Comparison of ENCODE assay signal across 1 cellular context in genomic region chr17:43971436-43971835, GRCh38.
TF ChIP-seq lines count a peak whose summit lies in the region.

No MANE protein-coding gene starts in this region.

TF ChIP-seq in K562, 482 proteins besides CTCF, POLR2A, EP300 and RAD21:
- TF ChIP-seq ZNF316 (IDR thresholded peaks at IDR 0.05), result 0 out of 2 replicates have a peak, but pooled peaks have one; percentile 10
